Comparison of ENCODE assay signal across 16 cellular contexts in the genomic region with DNA sequence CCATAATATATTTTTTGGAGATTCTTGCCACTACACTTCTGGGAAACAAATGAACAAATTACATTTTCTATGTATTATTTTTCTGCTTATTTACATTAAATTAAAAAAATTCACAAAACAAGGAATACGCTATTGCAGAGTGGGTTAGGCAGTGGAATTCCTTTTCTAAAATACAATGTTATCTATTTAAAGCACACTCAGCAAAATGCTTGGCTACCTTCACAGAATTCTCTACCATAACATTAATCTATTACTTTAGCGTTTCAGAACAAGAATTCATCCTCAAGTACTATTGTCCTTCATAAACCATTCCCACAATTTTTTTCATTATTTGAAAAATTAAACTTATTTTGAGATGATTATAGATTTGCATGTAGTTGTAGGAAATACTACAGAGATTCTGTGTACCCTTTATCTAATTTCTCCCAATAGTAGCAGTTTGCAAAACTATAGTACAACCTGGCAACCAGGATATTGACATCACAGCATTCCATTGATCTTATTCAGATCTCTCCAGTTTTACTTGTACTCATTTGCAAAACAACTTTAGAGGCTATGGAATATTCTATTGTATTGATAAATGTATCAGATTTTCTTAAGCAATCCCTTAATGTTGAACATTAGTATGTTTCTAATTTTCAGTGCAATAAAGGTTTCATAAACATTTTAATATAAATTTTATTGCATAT.
A peak's percentile ranks its signal among the peaks of the same experiment; 100 is the strongest.
DNase-seq lines count a peak whose midpoint lies in the region; ATAC-seq, FAIRE-seq and TF ChIP-seq lines count a peak whose summit lies in the region.
"Had no signal": no experiment of that assay in that cellular context is flagged by ENCODE, and none has a peak within 500 bp of the region (broad histone marks: within the 10 kb centered on the region; RNA-seq: fewer than 3 reads in every experiment).

No MANE protein-coding gene starts in this region.

- no peak for TF ChIP-seq POLR2A in HepG2 (IDR thresholded peaks at IDR 0.05; ENCODE audit: insufficient read depth in 1 of 2, low read depth in 2 of 2, low read length in 2 of 2)
- no peak for TF ChIP-seq POLR2A in right lobe of liver (IDR thresholded peaks at IDR 0.05)
- TF ChIP-seq POLR2A in K562 (conservative IDR thresholded peaks at IDR 0.05) = no peak

- TF ChIP-seq RAD21 in HepG2 (CRISPR knock-in tag; IDR thresholded peaks at IDR 0.05) = no peak
- no peak for TF ChIP-seq RAD21 in K562 (CRISPR knock-in tag; conservative IDR thresholded peaks at IDR 0.05 in 1 of 2, IDR thresholded peaks at IDR 0.05 in 1 of 2)

- no peak overlapping the region for H3K27ac ChIP-seq in HepG2 (ENCODE audit: extremely low read length, insufficient read depth, low read length)
- H3K27ac ChIP-seq in right lobe of liver = no peak overlapping the region
- H3K27ac ChIP-seq in K562 (ENCODE audit: extremely low read depth, low read depth, low read length) = no peak overlapping the region
- H3K27ac ChIP-seq: 22Rv1; BLaER1 treated with 17β-estradiol and CSF1 and Interleukin-3, amounts not matched to agents 10 nM and 100 nM had no signal

- H3K9ac ChIP-seq in HepG2 (ENCODE audit: insufficient read depth, low read depth, low read length) (no peak overlapping the region), K562 (ENCODE audit: insufficient read depth in 1 of 2, low read depth in 2 of 2, low read length in 2 of 2) (no peak overlapping the region)
- H3K9ac ChIP-seq: BLaER1 treated with 17β-estradiol and CSF1 and Interleukin-3, amounts not matched to agents 10 nM and 100 nM had no signal

- H3K36me3 ChIP-seq in HepG2 (replicated peaks in 1 of 2; ENCODE audit: control insufficient read depth in 1 of 2, insufficient read depth in 2 of 2, low read length in 2 of 2) (no peaks in the 10 kb centered on the region), right lobe of liver (no peaks in the 10 kb centered on the region), K562 (ENCODE audit: control insufficient read depth, insufficient read depth, low read length) (no peaks in the 10 kb centered on the region)
- H3K36me3 ChIP-seq: BLaER1 treated with 17β-estradiol and CSF1 and Interleukin-3, amounts not matched to agents 10 nM and 100 nM had no signal

- H3K4me3 Mint-ChIP-seq in WTC11 = no peak overlapping the region
- H3K4me3 Mint-ChIP-seq: CD4-positive, CD25-positive, alpha-beta regulatory T cell; GM23338; IgD-negative memory B cell had no signal

- H3K9me1 ChIP-seq in K562 (ENCODE audit: control insufficient read depth, insufficient read depth, low read length) = no peaks in the 10 kb centered on the region

- FAIRE-seq in HepG2 (lab: Jason Lieb, UNC) (no peak), K562 (lab: Jason Lieb, UNC) (no peak)

- TF ChIP-seq EP300 in HepG2 (IDR thresholded peaks at IDR 0.05; ENCODE audit: low read depth in 2 of 2, low read length in 2 of 2) (no peak), HepG2 (CRISPR knock-in tag; IDR thresholded peaks at IDR 0.05; ENCODE audit: borderline replicate concordance) (no peak), K562 (IDR thresholded peaks at IDR 0.05; ENCODE audit: low read length) (no peak)

- H3K4me2 ChIP-seq in HepG2 (ENCODE audit: low read depth, low read length) (no peak overlapping the region), K562 (ENCODE audit: insufficient read depth, low read length) (no peak overlapping the region)
- H3K4me2 ChIP-seq: BLaER1 treated with 17β-estradiol and CSF1 and Interleukin-3, amounts not matched to agents 10 nM and 100 nM; GM23338 had no signal

- in situ Hi-C loops in HepG2 (cut with HindIII; ENCODE audit: extremely low pct_ligation_motif_present, low pct_unique_long_range_greater_than_20kb) (no loop called here), K562 (cut with MboI) (no loop called here)

- POLR2A ChIA-PET in HepG2 (lab: Yijun Ruan, JAX) = no interaction called here
- POLR2A ChIA-PET in K562 (lab: Yijun Ruan, JAX) = interaction anchor here (0.6 kb wide), 1 partner anchor 880 kb away, joined by 4 read pairs; no protein-coding TSS in a partner anchor
- POLR2A ChIA-PET in WTC11 (lab: Charles Lee) = no interaction called here

- H3K79me2 ChIP-seq in HepG2 (ENCODE audit: insufficient read depth, low read length) (no peaks in the 10 kb centered on the region), K562 (ENCODE audit: control insufficient read depth, insufficient read depth, low read length) (no peaks in the 10 kb centered on the region)

- H3K4me1 ChIP-seq in HepG2 (ENCODE audit: insufficient read depth, low read length) (no peaks in the 10 kb centered on the region), right lobe of liver (no peaks in the 10 kb centered on the region), K562 (replicated peaks in 1 of 2; ENCODE audit: control insufficient read depth in 2 of 2, insufficient read depth in 2 of 2, low read length in 2 of 2) (no peaks in the 10 kb centered on the region)

- intact Hi-C loops in HepG2 (cut with micrococcal nuclease; ENCODE audit: unreplicated experiment) = no loop called here
- intact Hi-C loops in right lobe of liver (cut with DNase I) = no loop called here
- intact Hi-C loops in K562 (cut with micrococcal nuclease) = no loop called here

- no peak overlapping the region for H2AFZ ChIP-seq in HepG2 (ENCODE audit: low read length)
- no peak overlapping the region for H2AFZ ChIP-seq in K562 (ENCODE audit: low read depth, low read length)
- H2AFZ ChIP-seq: GM23338 had no signal

- H3K9me3 ChIP-seq in HepG2 (ENCODE audit: low read length) (no peaks in the 10 kb centered on the region), right lobe of liver (no peaks in the 10 kb centered on the region), K562 (replicated peaks; ENCODE audit: control insufficient read depth, insufficient read depth, low read depth, low read length) (no peaks in the 10 kb centered on the region)

- DNase-seq in HepG2 (ENCODE audit: low spot score) (no peak), right lobe of liver (no peak), K562 (ENCODE audit: extremely low read depth in 1 of 4, low spot score in 3 of 4) (no peak), iris pigment epithelial cell (ENCODE audit: low read depth) (peak; percentile 51), WTC11 (ENCODE audit: low spot score) (no peak)
- DNase-seq in activated CD4-positive, alpha-beta T cell treated with anti-CD3 and anti-CD28 coated beads, Interleukin-2, amount 50 U/mL, for 1 hour = no peak
- no peak for DNase-seq in activated naive CD4-positive, alpha-beta T cell treated with anti-CD3 and anti-CD28 coated beads, Interleukin-2, amount 50 U/mL, for 72 hours (ENCODE audit: low spot score in 2 of 2)
- DNase-seq: CD4-positive, CD25-positive, alpha-beta regulatory T cell; DMS53; GF-D8; H7 had no signal

- no peaks in the 10 kb centered on the region for H3K27me3 Mint-ChIP-seq in WTC11 (ENCODE audit: low read depth)

- H3K36me3 Mint-ChIP-seq in WTC11 = no peaks in the 10 kb centered on the region
- H3K36me3 Mint-ChIP-seq in activated naive CD4-positive, alpha-beta T cell treated with anti-CD3 and anti-CD28 coated beads, Interleukin-2, amount 50 U/mL, for 72 hours = no peaks in the 10 kb centered on the region

- ATAC-seq in HepG2 = no peak
- no peak for ATAC-seq in right lobe of liver
- no peak for ATAC-seq in K562
- ATAC-seq in WTC11 = no peak
- ATAC-seq in GM21526 (IDR thresholded peaks at IDR 0.05; ENCODE audit: low FRiP score, unreplicated experiment) = no peak
- ATAC-seq in activated naive CD4-positive, alpha-beta T cell treated with anti-CD3 and anti-CD28 coated beads, Interleukin-2, amount 50 U/mL, for 72 hours = no peak
- ATAC-seq: GM23338 had no signal

- no peaks in the 10 kb centered on the region for H3K4me1 Mint-ChIP-seq in WTC11
- H3K4me1 Mint-ChIP-seq: GM23338 had no signal

- BruUV-seq in HepG2 (replicated peaks; lab: Mats Ljungman, UMichigan) (no TSS peak), K562 (replicated peaks; lab: Mats Ljungman, UMichigan) (no TSS peak)

- 98% methylated on average over 2 of the region's 2 CpGs for WGBS in HepG2 (ENCODE audit: low lambda C conversion rate)
- 84% methylated on average over 2 of the region's 2 CpGs for WGBS in right lobe of liver (ENCODE audit: insufficient coverage, low coverage, low lambda C conversion rate, missing lambda C conversion rate)
- 4% methylated on average over 2 of the region's 2 CpGs for WGBS in K562 (ENCODE audit: insufficient coverage, low coverage, missing lambda C conversion rate)

- no peaks in the 10 kb centered on the region for H4K20me1 ChIP-seq in HepG2 (ENCODE audit: insufficient read depth, low read length)
- H4K20me1 ChIP-seq in K562 (replicated peaks; ENCODE audit: control insufficient read depth, insufficient read depth, low read length) = no peaks in the 10 kb centered on the region
- H4K20me1 ChIP-seq: BLaER1 treated with 17β-estradiol and CSF1 and Interleukin-3, amounts not matched to agents 10 nM and 100 nM had no signal

- H3K4me3 ChIP-seq in HepG2 (replicated peaks in 1 of 3; ENCODE audit: insufficient read depth in 1 of 3, low read depth in 2 of 3, low read length in 3 of 3) (no peak overlapping the region), right lobe of liver (no peak overlapping the region), K562 (no peak overlapping the region)
- H3K4me3 ChIP-seq: BLaER1 treated with 17β-estradiol and CSF1 and Interleukin-3, amounts not matched to agents 10 nM and 100 nM; GM23338 had no signal

- H3K9me3 Mint-ChIP-seq in WTC11 = no peaks in the 10 kb centered on the region
- H3K9me3 Mint-ChIP-seq in activated naive CD4-positive, alpha-beta T cell treated with anti-CD3 and anti-CD28 coated beads, Interleukin-2, amount 50 U/mL, for 72 hours = no peaks in the 10 kb centered on the region
- H3K9me3 Mint-ChIP-seq: GM23338, IgD-negative memory B cell had no signal

- TF ChIP-seq CTCF in HepG2 (CRISPR knock-in tag; IDR thresholded peaks at IDR 0.05) (no peak), right lobe of liver (IDR thresholded peaks at IDR 0.05) (no peak), K562 (IDR thresholded peaks at IDR 0.05 in 2 of 3, conservative IDR thresholded peaks at IDR 0.05 in 1 of 3; ENCODE audit: insufficient read depth in 2 of 3, low read depth in 1 of 3, low read length in 3 of 3) (no peak), WTC11 (IDR thresholded peaks at IDR 0.05) (no peak)

- H3K27me3 ChIP-seq in HepG2 (ENCODE audit: control insufficient read depth in 1 of 2, insufficient read depth in 2 of 2, low read length in 2 of 2) (no peaks in the 10 kb centered on the region), right lobe of liver (no peaks in the 10 kb centered on the region), K562 (ENCODE audit: control insufficient read depth in 2 of 2, insufficient read depth in 2 of 2, low read length in 2 of 2) (no peaks in the 10 kb centered on the region)
- H3K27me3 ChIP-seq: BLaER1 treated with 17β-estradiol and CSF1 and Interleukin-3, amounts not matched to agents 10 nM and 100 nM had no signal

- no peak overlapping the region for H3K27ac Mint-ChIP-seq in WTC11
- H3K27ac Mint-ChIP-seq in activated naive CD4-positive, alpha-beta T cell treated with anti-CD3 and anti-CD28 coated beads, Interleukin-2, amount 50 U/mL, for 72 hours = no peak overlapping the region
- H3K27ac Mint-ChIP-seq: GM23338, IgD-negative memory B cell had no signal

- CTCF ChIA-PET in HepG2 (lab: Yijun Ruan, JAX; ENCODE audit: low intra/inter-chr PET ratio, low total read pairs) = no interaction called here
- CTCF ChIA-PET in K562 (lab: Yijun Ruan, JAX; ENCODE audit: low intra/inter-chr PET ratio) = interaction anchor here (0.6 kb wide), 1 partner anchor 211 kb away, joined by 3 read pairs; no protein-coding TSS in a partner anchor
- CTCF ChIA-PET in WTC11 (lab: Charles Lee) = no interaction called here

TF ChIP-seq in WTC11, 78 proteins besides CTCF, POLR2A, EP300 and RAD21 (continues in another document):
- TF ChIP-seq ZNF263 (CRISPR knock-in tag; IDR thresholded peaks at IDR 0.05; ENCODE audit: low read depth) = no peak
